In the genomic region with DNA sequence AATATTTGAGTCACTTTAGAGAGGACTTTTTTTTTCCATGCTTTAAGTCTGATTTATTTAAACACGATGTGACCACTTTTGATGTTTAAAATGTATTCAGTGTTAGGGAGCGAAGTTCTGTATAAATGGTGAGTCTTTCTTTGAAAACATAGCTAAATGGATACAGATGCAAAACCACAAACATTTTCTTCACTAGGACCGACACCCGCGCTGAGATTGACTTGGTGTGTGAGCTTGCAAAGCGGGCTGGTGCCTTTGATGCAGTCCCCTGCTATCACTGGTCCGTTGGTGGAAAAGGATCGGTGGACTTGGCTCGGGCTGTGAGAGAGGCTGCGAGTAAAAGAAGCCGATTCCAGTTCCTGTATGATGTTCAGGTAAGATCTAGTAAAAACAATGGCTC, we compare ENCODE assay signal across 15 cellular contexts.
A peak's percentile ranks its signal among the peaks of the same experiment; 100 is the strongest.
DNase-seq lines count a peak whose midpoint lies in the region; ATAC-seq and TF ChIP-seq lines count a peak whose summit lies in the region.
"Had no signal": no experiment of that assay in that cellular context is flagged by ENCODE, and none has a peak within 500 bp of the region (broad histone marks: within the 10 kb centered on the region; RNA-seq: fewer than 3 reads in every experiment).

No MANE protein-coding gene starts in this region.

- H3K79me2 ChIP-seq in fibroblast of lung (ENCODE audit: control insufficient read depth, insufficient read depth, low read length), result no peaks in the 10 kb centered on the region

- H3K4me2 ChIP-seq in IMR-90 (ENCODE audit: low read depth, low read length) (peak overlapping the region; percentile 3; the same call in 1 of the 2 replicates), fibroblast of lung (ENCODE audit: extremely low read depth, insufficient read depth, low read length) (no peak overlapping the region), skeletal muscle satellite cell (ENCODE audit: low read length) (no peak overlapping the region)
- H3K4me2 ChIP-seq: SK-N-SH had no signal

- H2AFZ ChIP-seq in IMR-90 (replicated peaks; ENCODE audit: low read length, poor library complexity) (peak overlapping the region; percentile 39), fibroblast of lung (ENCODE audit: low read length) (no peak overlapping the region)

- no peak overlapping the region for H3K4me3 Mint-ChIP-seq in HFFc6

- ATAC-seq in IMR-90 (ENCODE audit: low read depth), result no peak
- ATAC-seq in upper lobe of right lung, result no peak

- H3K14ac ChIP-seq in IMR-90 (replicated peaks; ENCODE audit: low read depth, low read length), result peak overlapping the region; percentile 73

- peaks cover 25% of the 10 kb centered on the region for H3K36me3 Mint-ChIP-seq in HFFc6 (ENCODE audit: low read depth)

- peak overlapping the region; percentile 23; the same call in 1 of the 2 replicates for H2AK5ac ChIP-seq in IMR-90 (ENCODE audit: low read depth, low read length)

- H4K91ac ChIP-seq in IMR-90 (ENCODE audit: insufficient read depth, low read depth, low read length), result peak overlapping the region; percentile 49; the same call in 1 of the 2 replicates

- peak overlapping the region; percentile 84 for H2BK5ac ChIP-seq in IMR-90 (ENCODE audit: low read depth, low read length, poor library complexity, severe bottlenecking)

- H3K9me3 ChIP-seq in IMR-90 (ENCODE audit: control insufficient read depth, insufficient read depth, low read length) (no peaks in the 10 kb centered on the region), fibroblast of lung (ENCODE audit: control insufficient read depth, insufficient read depth, low read depth, low read length) (no peaks in the 10 kb centered on the region), skeletal muscle satellite cell (replicated peaks; ENCODE audit: low read length) (no peaks in the 10 kb centered on the region), upper lobe of right lung (no peaks in the 10 kb centered on the region)
- H3K9me3 ChIP-seq: SK-N-SH had no signal

- H2BK120ac ChIP-seq in IMR-90 (ENCODE audit: low read depth, low read length), result peak overlapping the region; percentile 56

- 0 out of 2 replicates have a peak overlapping the region, but pooled peaks have one; percentile 4 for H3K56ac ChIP-seq in IMR-90 (ENCODE audit: extremely low read depth, insufficient read depth, low read length)

- intact Hi-C loops in IMR-90 (cut with micrococcal nuclease) (loop anchor here (2.0 to 10.0 kb wide), 2 partner anchors 229 to 309 kb away; no protein-coding TSS in a partner anchor), upper lobe of right lung (cut with DNase I) (no loop called here)

- H4K8ac ChIP-seq in IMR-90 (ENCODE audit: low read depth in 2 of 2, low read length in 2 of 2), result peak overlapping the region; percentile 72 to 74; a peak in 3 of 4 replicates

- H3K9ac ChIP-seq in IMR-90 (ENCODE audit: low read depth, low read length), result peak overlapping the region; percentile 3
- H3K9ac ChIP-seq in fibroblast of lung (ENCODE audit: insufficient read depth, low read length), result no peak overlapping the region
- peak overlapping the region; percentile 41 for H3K9ac ChIP-seq in skeletal muscle satellite cell (ENCODE audit: low read depth, low read length)
- H3K9ac ChIP-seq: SK-N-SH had no signal

- H3K18ac ChIP-seq in IMR-90 (ENCODE audit: low read depth, low read length), result peak overlapping the region; percentile 71; the same call in 1 of the 2 replicates

- CTCF ChIA-PET in IMR-90 (lab: Yijun Ruan, JAX), result interaction anchor here (0.8 to 3.4 kb wide), 12 partner anchors 11 to 310 kb away, joined by 3 to 56 read pairs (median 4); no protein-coding TSS in a partner anchor

- peaks cover 10 to 42% of the 10 kb centered on the region in 2 experiments for H3K79me1 ChIP-seq in IMR-90 (ENCODE audit: low read depth in 1 of 2, low read length in 2 of 2)

- no peaks in the 10 kb centered on the region for H3K9me3 Mint-ChIP-seq in HFFc6

- no peak overlapping the region for H2AK9ac ChIP-seq in IMR-90 (replicated peaks; ENCODE audit: low read depth, low read length, poor library complexity)

- H3K27ac Mint-ChIP-seq in HFFc6, result no peak overlapping the region

- H4K5ac ChIP-seq in IMR-90 (ENCODE audit: low read depth, low read length), result peak overlapping the region; percentile 27

- no peak for TF ChIP-seq RAD21 in IMR-90 (IDR thresholded peaks at IDR 0.05; ENCODE audit: low read length)

- H3K4me1 ChIP-seq in IMR-90 (ENCODE audit: control insufficient read depth, insufficient read depth, low read length) (peaks cover 18% of the 10 kb centered on the region), fibroblast of lung (ENCODE audit: control insufficient read depth, extremely low read depth, insufficient read depth, low read length) (peaks cover 5% of the 10 kb centered on the region), skeletal muscle satellite cell (ENCODE audit: control insufficient read depth, insufficient read depth, low read length) (peaks cover 25% of the 10 kb centered on the region), upper lobe of right lung (peaks cover 3% of the 10 kb centered on the region)

- DNase-seq in AG10803 (ENCODE audit: low read depth) (peak; percentile 28), IMR-90 (peak; percentile 41), fibroblast of lung (ENCODE audit: low read depth in 2 of 2) (no peak), HFFc6 (no peak), upper lobe of right lung (no peak)
- no peak for DNase-seq in stimulated activated CD4-positive, alpha-beta T cell treated with anti-CD3 and anti-CD28 coated beads, Interleukin-4, amount 100 ng/mL, for 1 hour
- DNase-seq: Karpas-422, NCI-H1105, NCI-H1694 treated with DMSO at 0.1 percent for 48 hours, NCI-H2107, NCI-H2227 treated with DMSO at 0.1 percent for 48 hours, NCI-H524 treated with DMSO at 0.1 percent for 48 hours, SHP77, SK-N-SH had no signal

- H3K9me1 ChIP-seq in IMR-90 (ENCODE audit: insufficient read depth, low read length), result peaks cover 23% of the 10 kb centered on the region

- peaks cover 3% of the 10 kb centered on the region; the same call in 1 of the 2 replicates for H3K27me3 Mint-ChIP-seq in HFFc6 (ENCODE audit: insufficient read depth)

- H3K27me3 ChIP-seq in IMR-90 (ENCODE audit: control insufficient read depth, insufficient read depth, low read length) (no peaks in the 10 kb centered on the region), fibroblast of lung (ENCODE audit: control insufficient read depth, insufficient read depth, low read length) (no peaks in the 10 kb centered on the region), skeletal muscle satellite cell (ENCODE audit: control insufficient read depth, insufficient read depth, low read length) (no peaks in the 10 kb centered on the region), upper lobe of right lung (no peaks in the 10 kb centered on the region)

- in situ Hi-C loops in IMR-90 (cut with MboI; ENCODE audit: low sequenced_read_pairs), result no loop called here

- peaks cover 24% of the 10 kb centered on the region for H3K4me1 Mint-ChIP-seq in HFFc6 (ENCODE audit: low read depth)

- BruUV-seq in IMR-90 (replicated peaks; lab: Mats Ljungman, UMichigan), result no TSS peak

- no peak for TF ChIP-seq CTCF in AG10803 (conservative IDR thresholded peaks at IDR 0.05; ENCODE audit: low read length)
- no peak for TF ChIP-seq CTCF in IMR-90 (conservative IDR thresholded peaks at IDR 0.05; ENCODE audit: low read depth, low read length)
- no peak for TF ChIP-seq CTCF in fibroblast of lung (conservative IDR thresholded peaks at IDR 0.05 in 1 of 2, IDR thresholded peaks at IDR 0.05 in 1 of 2; ENCODE audit: low read depth in 1 of 2, low read length in 2 of 2)
- TF ChIP-seq CTCF in HFFc6 (IDR thresholded peaks at IDR 0.05), result no peak
- TF ChIP-seq CTCF in upper lobe of right lung (IDR thresholded peaks at IDR 0.05), result no peak

- H4K20me1 ChIP-seq in IMR-90 (ENCODE audit: insufficient read depth, low read length) (0 out of 2 replicates have a peak, but pooled peaks cover 5% of the 10 kb centered on the region), fibroblast of lung (ENCODE audit: control insufficient read depth, extremely low read depth, insufficient read depth, low read length) (no peaks in the 10 kb centered on the region)

- peak overlapping the region; percentile 75 for H3K4ac ChIP-seq in IMR-90 (ENCODE audit: low read depth, low read length)

- WGBS in IMR-90 (ENCODE audit: extremely low coverage in 2 of 2, insufficient read length in 1 of 2), 2 experiments, result no CpG with 5 or more reads among the region's 11 CpGs

- POLR2A ChIA-PET in IMR-90 (lab: Charles Lee; ENCODE audit: unreplicated experiment), result no interaction called here

- H3K36me3 ChIP-seq in IMR-90 (ENCODE audit: control insufficient read depth, insufficient read depth, low read length) (peaks cover 65% of the 10 kb centered on the region), fibroblast of lung (ENCODE audit: control insufficient read depth, insufficient read depth, low read length) (peaks cover 9% of the 10 kb centered on the region), skeletal muscle satellite cell (ENCODE audit: insufficient read depth, low read length) (peaks cover 34% of the 10 kb centered on the region), upper lobe of right lung (no peaks in the 10 kb centered on the region)

- TF ChIP-seq POLR2A in IMR-90 (IDR thresholded peaks at IDR 0.05; ENCODE audit: low read depth, low read length), result no peak

- H3K4me3 ChIP-seq in AG10803 (ENCODE audit: low read length) (no peak overlapping the region), IMR-90 (ENCODE audit: insufficient read depth, low read depth, low read length) (no peak overlapping the region), fibroblast of lung (replicated peaks in 1 of 4; ENCODE audit: control extremely low read depth in 1 of 4, insufficient read depth in 1 of 4, low read depth in 3 of 4, low read length in 4 of 4) (no peak overlapping the region), skeletal muscle satellite cell (ENCODE audit: low read length) (no peak overlapping the region), upper lobe of right lung (no peak overlapping the region)

- H2BK20ac ChIP-seq in IMR-90 (ENCODE audit: low read depth, low read length), result peak overlapping the region; percentile 20; the same call in 1 of the 2 replicates

- peak overlapping the region; percentile 45 for H3K27ac ChIP-seq in IMR-90 (ENCODE audit: insufficient read depth, low read length)
- H3K27ac ChIP-seq in fibroblast of lung (ENCODE audit: insufficient read depth, low read length), result peak overlapping the region; percentile 30
- no peak overlapping the region for H3K27ac ChIP-seq in upper lobe of right lung

- H3K23ac ChIP-seq in IMR-90 (ENCODE audit: low read depth, low read length), result peak overlapping the region; percentile 76

- H2BK15ac ChIP-seq in IMR-90 (ENCODE audit: low read depth, low read length), result peak overlapping the region; percentile 20; the same call in 1 of the 3 replicates

- dilution Hi-C loops in IMR-90 (cut with HindIII; ENCODE audit: low sequenced_read_pairs, unreplicated experiment), result no loop called here

TF ChIP-seq in IMR-90, 13 proteins besides CTCF, POLR2A, EP300 and RAD21 (continues in another document):
- TF ChIP-seq USF2 (IDR thresholded peaks at IDR 0.05; ENCODE audit: low read depth, low read length), result no peak

Comparison
In these comparisons a context has a peak if more than half of its experiments do, and no peak if none do; other contexts are left out.
1. DNase-seq: peak in AG10803 (single experiment) and IMR-90 (single experiment); none in fibroblast of lung (0 of 2), HFFc6 (single experiment), upper lobe of right lung (single experiment) and stimulated activated CD4-positive, alpha-beta T cell treated with anti-CD3 and anti-CD28 coated beads, Interleukin-4, amount 100 ng/mL, for 1 hour (single experiment).